Comparison of ENCODE assay signal across 30 cellular contexts in the genomic region with DNA sequence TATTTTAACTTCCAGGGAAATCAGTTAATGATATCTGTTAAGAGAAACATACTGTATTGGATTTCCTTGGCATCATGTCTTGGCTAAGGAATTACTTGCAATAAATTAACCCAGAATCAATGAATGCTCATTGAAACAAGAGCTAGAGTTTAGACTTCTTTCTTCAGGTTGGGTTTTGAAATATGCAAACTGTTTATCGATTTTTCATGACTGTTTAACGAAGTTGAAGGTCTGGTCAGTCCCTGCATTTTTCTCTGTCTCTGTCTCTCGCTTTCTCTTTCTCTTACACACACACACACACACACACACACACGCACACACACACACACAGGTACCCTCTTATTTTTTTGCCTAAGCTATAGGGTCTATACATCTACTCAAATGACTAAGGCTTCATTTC.
"Had no signal": no experiment of that assay in that cellular context is flagged by ENCODE, and none has a peak within 500 bp of the region (broad histone marks: within the 10 kb centered on the region; RNA-seq: fewer than 3 reads in every experiment).

No MANE protein-coding gene starts in this region.

- H3K4me3 Mint-ChIP-seq: activated B cell treated with CpG ODN at 0.5 μM for 24 hours; activated CD8-positive, alpha-beta T cell treated with anti-CD3 and anti-CD28 coated beads for 36 hours; activated naive CD8-positive, alpha-beta T cell; activated T-cell treated with anti-CD3 and anti-CD28 coated beads, Interleukin-2, amount 50 U/mL, for 4 hours; activated T-helper 17 cell treated with anti-CD3 and anti-CD28 coated beads, Interleukin-2, amount 50 U/mL, for 72 hours; T-helper 17 cell; T-helper 2 cell treated with Interferon-gamma antibody and Interleukin-4, amounts not matched to agents 5 μg/mL and 100 μg/mL, for 36 hours had no signal

- H3K27ac ChIP-seq: colonic mucosa, epithelial cell of prostate, esophagus squamous epithelium, WERI-Rb-1 had no signal

- H3K4me3 ChIP-seq: colonic mucosa, esophagus squamous epithelium had no signal

- H3K27me3 ChIP-seq: colonic mucosa, esophagus squamous epithelium had no signal

- DNase-seq: activated B cell treated with CpG ODN at 0.5 μM for 24 hours; activated CD4-positive, alpha-beta T cell treated with anti-CD3 and anti-CD28 coated beads for 48 hours; activated CD4-positive, alpha-beta T cell treated with anti-CD3 and anti-CD28 coated beads, Interleukin-2, amount 50 U/mL, for 1 hour; activated CD4-positive, alpha-beta T cell treated with anti-CD3 and anti-CD28 coated beads, Interleukin-2, amount 50 U/mL, for 48 hours; activated CD8-positive, alpha-beta memory T cell treated with anti-CD3 and anti-CD28 coated beads for 24 hours; activated CD8-positive, alpha-beta T cell treated with anti-CD3 and anti-CD28 coated beads for 36 hours; activated effector memory CD4-positive, alpha-beta T cell treated with Interleukin-2 at 50 U/mL for 16 hours; activated gamma-delta T cell treated with Interleukin-2 at 50 U/mL for 16 hours; activated naive CD4-positive, alpha-beta T cell treated with anti-CD3 and anti-CD28 coated beads, Interleukin-2, amount 50 U/mL, for 16 hours; activated naive CD4-positive, alpha-beta T cell treated with Interleukin-2 at 50 U/mL for 16 hours; activated T-cell treated with anti-CD3 and anti-CD28 coated beads, Interleukin-2, amount 50 U/mL, for 4 hours; amniotic stem cell; anterior cingulate cortex; caudate nucleus; colonic mucosa; effector CD8-positive, alpha-beta T cell; esophagus squamous epithelium; T-helper 1 cell; T-helper 17 cell; T1000; WERI-Rb-1 had no signal

- ATAC-seq: activated CD4-positive, CD25-positive, alpha-beta regulatory T cell treated with anti-CD3 and anti-CD28 coated beads, Interleukin-2, amount 50 U/mL, for 24 hours; activated CD8-positive, alpha-beta T cell treated with anti-CD3 and anti-CD28 coated beads for 36 hours; activated T-cell treated with anti-CD3 and anti-CD28 coated beads, Interleukin-2, amount 50 U/mL, for 4 hours; activated T-helper 17 cell treated with anti-CD3 and anti-CD28 coated beads, Interleukin-2, amount 50 U/mL, for 72 hours; T-helper 17 cell had no signal

- H3K27ac Mint-ChIP-seq: activated B cell treated with CpG ODN at 0.5 μM for 24 hours; activated CD8-positive, alpha-beta T cell treated with anti-CD3 and anti-CD28 coated beads for 36 hours; activated naive CD8-positive, alpha-beta T cell; activated T-helper 17 cell treated with anti-CD3 and anti-CD28 coated beads, Interleukin-2, amount 50 U/mL, for 72 hours; T-helper 17 cell; T-helper 2 cell treated with Interferon-gamma antibody and Interleukin-4, amounts not matched to agents 5 μg/mL and 100 μg/mL, for 36 hours had no signal

- H3K36me3 Mint-ChIP-seq: activated naive CD8-positive, alpha-beta T cell had no signal

- H3K9me3 Mint-ChIP-seq: activated T-cell treated with anti-CD3 and anti-CD28 coated beads, Interleukin-2, amount 50 U/mL, for 4 hours had no signal

- FAIRE-seq: astrocyte, endometrium, endothelial cell of umbilical vein, frontal cortex had no signal

- H3K36me3 ChIP-seq: colonic mucosa, esophagus squamous epithelium, WERI-Rb-1 had no signal

- H3K4me1 ChIP-seq: colonic mucosa, esophagus squamous epithelium had no signal

- H3K27me3 Mint-ChIP-seq: activated B cell treated with CpG ODN at 0.5 μM for 24 hours; activated CD8-positive, alpha-beta T cell treated with anti-CD3 and anti-CD28 coated beads for 36 hours; activated naive CD8-positive, alpha-beta T cell; activated T-helper 17 cell treated with anti-CD3 and anti-CD28 coated beads, Interleukin-2, amount 50 U/mL, for 72 hours; T-helper 17 cell had no signal

- H3K9me3 ChIP-seq: colonic mucosa, esophagus squamous epithelium had no signal

- H3K4me1 Mint-ChIP-seq: activated B cell treated with CpG ODN at 0.5 μM for 24 hours; activated T-helper 17 cell treated with anti-CD3 and anti-CD28 coated beads, Interleukin-2, amount 50 U/mL, for 72 hours; T-helper 17 cell had no signal
